In the genomic region with DNA sequence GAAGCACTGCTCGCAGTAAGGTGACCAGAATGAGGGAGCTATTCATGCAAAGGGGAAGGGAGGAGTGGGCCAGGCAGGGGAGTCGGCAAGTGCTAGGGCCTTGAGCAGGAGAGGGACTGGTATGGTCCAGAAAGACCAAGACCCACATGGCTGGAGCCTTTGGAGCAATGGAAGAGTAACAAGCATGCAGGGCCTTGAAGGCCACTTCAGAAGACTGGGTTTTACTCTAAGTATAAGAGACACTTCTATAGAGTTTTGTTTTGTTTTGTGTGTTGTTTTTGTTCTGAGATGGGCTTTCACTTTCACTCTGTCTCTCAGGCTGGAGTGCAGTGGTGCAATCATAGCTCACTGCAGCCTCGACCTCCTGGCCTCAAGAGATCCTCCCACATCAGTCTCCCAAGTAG, we compare ENCODE assay signal across 11 cellular contexts. TPM values are rescaled to one million over a fixed set of nuclear protein-coding genes. Genes with fewer than 3 reads are reported as not detected.
DNase-seq lines count a peak whose midpoint lies in the region; ATAC-seq and TF ChIP-seq lines count a peak whose summit lies in the region.
"Had no signal": no experiment of that assay in that cellular context is flagged by ENCODE, and none has a peak within 500 bp of the region (broad histone marks: within the 10 kb centered on the region; RNA-seq: fewer than 3 reads in every experiment).

No MANE protein-coding gene starts in this region.

- CTCF ChIA-PET in activated CD4-positive, alpha-beta memory T cell treated with anti-CD3 and anti-CD28 coated beads, Interleukin-2, amount 10 ng/mL, durations not matched to agents 7 days and 5 days (lab: Charles Lee): interaction anchor here (0.5 to 3.3 kb wide), 5 partner anchors 16 to 715 kb away, joined by 3 to 7 read pairs (median 5); no protein-coding TSS in a partner anchor

- peaks cover 0 to 8% (median 0%) of the 10 kb centered on the region in 9 donors for H3K4me1 ChIP-seq in heart right ventricle

- no peaks in the 10 kb centered on the region for H3K36me3 ChIP-seq in heart right ventricle

- H3K27ac ChIP-seq in heart right ventricle: peak overlapping the region in 1 of 10 donors; percentile 62
- H3K27ac ChIP-seq: body of pancreas had no signal

- peak overlapping the region; percentile 88 for H3K27ac Mint-ChIP-seq in activated CD4-positive, alpha-beta memory T cell treated with anti-CD3 and anti-CD28 coated beads, Interleukin-2, amount 10 ng/mL, durations not matched to agents 7 days and 5 days
- H3K27ac Mint-ChIP-seq in stimulated activated naive CD8-positive, alpha-beta T cell treated with anti-CD3 and anti-CD28 coated beads, Interleukin-15, amount 100 ng/mL, for 72 hours: peak overlapping the region; percentile 96

- H3K27me3 ChIP-seq in heart right ventricle: no peaks in the 10 kb centered on the region
- H3K27me3 ChIP-seq: body of pancreas had no signal

- DNase-seq in cardiac septum (ENCODE audit: low spot score) (peak; percentile 43), heart right ventricle (no peak), NCI-H128 (lab: John Stamatoyannopoulos, UW; ENCODE audit: unreplicated experiment) (no peak), mesenteric fat pad (ENCODE audit: low spot score) (no peak), HCEC 1CT (no peak)
- peak; percentile 38 for DNase-seq in activated CD4-positive, alpha-beta memory T cell treated with anti-CD3 and anti-CD28 coated beads, Interleukin-2, amount 10 ng/mL, durations not matched to agents 7 days and 5 days
- DNase-seq in stimulated activated naive CD8-positive, alpha-beta T cell treated with anti-CD3 and anti-CD28 coated beads, Interleukin-15, amount 100 ng/mL, for 72 hours: peak in 1 of 2 donors; percentile 34
- DNase-seq: body of pancreas, NCI-H510A had no signal

- H3K27me3 Mint-ChIP-seq in activated CD4-positive, alpha-beta memory T cell treated with anti-CD3 and anti-CD28 coated beads, Interleukin-2, amount 10 ng/mL, durations not matched to agents 7 days and 5 days: no peaks in the 10 kb centered on the region
- H3K27me3 Mint-ChIP-seq in stimulated activated naive CD8-positive, alpha-beta T cell treated with anti-CD3 and anti-CD28 coated beads, Interleukin-15, amount 100 ng/mL, for 72 hours: no peaks in the 10 kb centered on the region

- H3K36me3 Mint-ChIP-seq in activated CD4-positive, alpha-beta memory T cell treated with anti-CD3 and anti-CD28 coated beads, Interleukin-2, amount 10 ng/mL, durations not matched to agents 7 days and 5 days (ENCODE audit: low read depth): peaks cover 8% of the 10 kb centered on the region

- H3K9me3 Mint-ChIP-seq in activated CD4-positive, alpha-beta memory T cell treated with anti-CD3 and anti-CD28 coated beads, Interleukin-2, amount 10 ng/mL, durations not matched to agents 7 days and 5 days: peaks cover 3% of the 10 kb centered on the region
- H3K9me3 Mint-ChIP-seq in stimulated activated naive CD8-positive, alpha-beta T cell treated with anti-CD3 and anti-CD28 coated beads, Interleukin-15, amount 100 ng/mL, for 72 hours: peaks cover 10 to 11% of the 10 kb centered on the region in 2 donors

- intact Hi-C loops in cardiac septum (cut with DNase I): no loop called here
- intact Hi-C loops in heart right ventricle (cut with DNase I): no loop called here

- ATAC-seq in heart right ventricle (no peak), HG03064 (IDR thresholded peaks at IDR 0.05; ENCODE audit: low read depth, unreplicated experiment) (peak; percentile 52)
- peak; percentile 85 for ATAC-seq in stimulated activated naive CD8-positive, alpha-beta T cell treated with anti-CD3 and anti-CD28 coated beads, Interleukin-15, amount 100 ng/mL, for 72 hours
- ATAC-seq: body of pancreas had no signal

- POLR2A ChIA-PET in activated CD4-positive, alpha-beta memory T cell treated with anti-CD3 and anti-CD28 coated beads, Interleukin-2, amount 10 ng/mL, durations not matched to agents 7 days and 5 days (lab: Charles Lee): interaction anchor here (0.9 to 3.7 kb wide), 7 partner anchors 22 to 136 kb away, joined by 3 to 44 read pairs (median 3); partner anchors contain the start of gene CDV3

- H3K4me3 ChIP-seq in heart right ventricle: peak overlapping the region in 1 of 10 donors; percentile 17
- H3K4me3 ChIP-seq: body of pancreas had no signal

- peak overlapping the region; percentile 66 for H3K4me3 Mint-ChIP-seq in activated CD4-positive, alpha-beta memory T cell treated with anti-CD3 and anti-CD28 coated beads, Interleukin-2, amount 10 ng/mL, durations not matched to agents 7 days and 5 days
- H3K4me3 Mint-ChIP-seq in stimulated activated naive CD8-positive, alpha-beta T cell treated with anti-CD3 and anti-CD28 coated beads, Interleukin-15, amount 100 ng/mL, for 72 hours: peak overlapping the region; percentile 77 to 84
- H3K4me3 Mint-ChIP-seq: neural crest cell had no signal

- H3K4me1 Mint-ChIP-seq in activated CD4-positive, alpha-beta memory T cell treated with anti-CD3 and anti-CD28 coated beads, Interleukin-2, amount 10 ng/mL, durations not matched to agents 7 days and 5 days: peaks cover 36% of the 10 kb centered on the region
- peaks cover 41% of the 10 kb centered on the region for H3K4me1 Mint-ChIP-seq in stimulated activated naive CD8-positive, alpha-beta T cell treated with anti-CD3 and anti-CD28 coated beads, Interleukin-15, amount 100 ng/mL, for 72 hours

- no peak for TF ChIP-seq CTCF in heart right ventricle (IDR thresholded peaks at IDR 0.05)

- WGBS in heart right ventricle, 2 donors: 59 to 70% methylated on average over 3 of the region's 3 CpGs

- no peaks in the 10 kb centered on the region for H3K9me3 ChIP-seq in heart right ventricle
- H3K9me3 ChIP-seq: body of pancreas had no signal

RNA-seq across cellular contexts. Expression of gene BFSP2, which starts 42.0 kb away (rescaled TPM):
- total RNA-seq in cardiac septum (not detected), heart right ventricle (not detected), mesenteric fat pad (not detected)
- polyA plus RNA-seq in heart right ventricle: under 1 TPM in 1 of 2 donors, not detected in 1; 0.17 TPM
- 1 to 10 TPM in 1 of 2 experiments, under 1 TPM in 1; 0.55 to 1.0 TPM for total RNA-seq in activated CD4-positive, alpha-beta memory T cell treated with anti-CD3 and anti-CD28 coated beads, Interleukin-2, amount 10 ng/mL, durations not matched to agents 7 days and 5 days
- total RNA-seq: body of pancreas, neural crest cell had no signal

Comparison
In these comparisons a context has a peak if more than half of its experiments do, and no peak if none do; other contexts are left out.
1. DNase-seq: peak in cardiac septum (single experiment) and activated CD4-positive, alpha-beta memory T cell treated with anti-CD3 and anti-CD28 coated beads, Interleukin-2, amount 10 ng/mL, durations not matched to agents 7 days and 5 days (single experiment); none in heart right ventricle (0 of 2), NCI-H128 (single experiment), mesenteric fat pad (single experiment) and HCEC 1CT (single experiment).
2. ATAC-seq: peak in HG03064 (single experiment) and stimulated activated naive CD8-positive, alpha-beta T cell treated with anti-CD3 and anti-CD28 coated beads, Interleukin-15, amount 100 ng/mL, for 72 hours (single experiment); none in heart right ventricle (0 of 8).